8 cellular contexts compared by ENCODE assay signal in genomic region chr1:9867408-9868243, GRCh38. TPM values are rescaled to one million over a fixed set of nuclear protein-coding genes. Genes with fewer than 3 reads are reported as not detected.
DNase-seq lines count a peak whose midpoint lies in the region; ATAC-seq and TF ChIP-seq lines count a peak whose summit lies in the region.

No MANE protein-coding gene starts in this region.

- peaks cover 0 to 52% of the 10 kb centered on the region in 2 donors for H3K36me3 ChIP-seq in left lung

- DNase-seq in DMS153 treated with DMSO at 0.1 percent for 48 hours (lab: John Stamatoyannopoulos, UW; ENCODE audit: unreplicated experiment) (peak; percentile 81), HCEC 1CT (peak; percentile 68), NCI-H2227 treated with DMSO at 0.1 percent for 48 hours (lab: John Stamatoyannopoulos, UW) (peak; percentile 51), cerebellum (ENCODE audit: low spot score) (peak; percentile 87), left lung (peak; percentile 76 to 94)
- DNase-seq in activated CD4-positive, alpha-beta T cell treated with anti-CD3 and anti-CD28 coated beads for 4 hours = peak; percentile 81 to 90
- DNase-seq in stimulated activated CD4-positive, alpha-beta T cell treated with anti-CD3 and anti-CD28 coated beads, TNF-alpha, amount 100 ng/mL, for 24 hours (ENCODE audit: low read depth in 3 of 3) = peak; percentile 82 to 85 (median 84)

- no peaks in the 10 kb centered on the region for H3K27me3 ChIP-seq in left lung

- H3K4me1 ChIP-seq in left lung = no peaks in the 10 kb centered on the region

- intact Hi-C loops in left lung (cut with DNase I) = loop anchor here in 1 of 2 donors (5.0 to 10.0 kb wide), 2 partner anchors 80 to 243 kb away; no protein-coding TSS in a partner anchor

- H3K27ac ChIP-seq in left lung = no peak overlapping the region

- peak; percentile 96 for ATAC-seq in left lung
- no peak for ATAC-seq in HG03097 (IDR thresholded peaks at IDR 0.05; ENCODE audit: low FRiP score, unreplicated experiment)

- peak; percentile 96 to 98 for TF ChIP-seq CTCF in left lung (IDR thresholded peaks at IDR 0.05)

- H3K9me3 ChIP-seq in left lung = no peaks in the 10 kb centered on the region

- no peak overlapping the region for H3K4me3 ChIP-seq in left lung

RNA-seq across cellular contexts. Expression of gene CTNNBIP1, which starts 42.4 kb away (rescaled TPM):
- total RNA-seq in cerebellum (22.4 TPM), left lung (10 to 100 TPM; 30.2 to 40.9 TPM)

RNA-seq across cellular contexts. Expression of gene CLSTN1, which starts 43.9 kb away (rescaled TPM):
- 94.4 TPM for total RNA-seq in cerebellum
- 100 to 1,000 TPM in 1 of 2 donors, 10 to 100 TPM in 1; 73.1 to 106 TPM for total RNA-seq in left lung
